In genomic region chr16:57512296-57513001, GRCh38 we compare ENCODE assay signal across 19 cellular contexts. TPM values are rescaled to one million over a fixed set of nuclear protein-coding genes. Genes with fewer than 3 reads are reported as not detected.
"Had no signal": no experiment of that assay in that cellular context is flagged by ENCODE, and none has a peak within 500 bp of the region (broad histone marks: within the 10 kb centered on the region; RNA-seq: fewer than 3 reads in every experiment).

No MANE protein-coding gene starts in this region.

- FAIRE-seq: TTC549 had no signal

- DNase-seq: activated CD4-positive, alpha-beta T cell treated with anti-CD3 and anti-CD28 coated beads, Interleukin-2, amount 10 ng/mL, durations not matched to agents 24 days and 14 days; activated CD4-positive, CD25-positive, alpha-beta regulatory T cell; activated CD8-positive, alpha-beta memory T cell treated with anti-CD3 and anti-CD28 coated beads, Interleukin-2, amount 50 U/mL, for 4 hours; activated CD8-positive, alpha-beta T cell treated with anti-CD3 and anti-CD28 coated beads, Interleukin-2, amount 10 ng/mL, durations not matched to agents 7 days and 5 days; activated effector memory CD4-positive, alpha-beta T cell treated with anti-CD3 and anti-CD28 coated beads, Interleukin-2, amount 50 U/mL, for 16 hours; activated T-cell treated with anti-CD3 and anti-CD28 coated beads, Interleukin-2, amount 50 U/mL, for 48 hours; dermis blood vessel endothelial cell; effector memory CD8-positive, alpha-beta T cell; foreskin melanocyte; naive B cell; SW 1271 had no signal

- H3K4me3 ChIP-seq: lung, smooth muscle cell had no signal

- H3K4me1 Mint-ChIP-seq: activated CD4-positive, alpha-beta T cell treated with anti-CD3 and anti-CD28 coated beads, Interleukin-2, amount 10 ng/mL, durations not matched to agents 24 days and 14 days had no signal

- H3K27me3 Mint-ChIP-seq: activated CD4-positive, alpha-beta T cell treated with anti-CD3 and anti-CD28 coated beads, Interleukin-2, amount 10 ng/mL, durations not matched to agents 24 days and 14 days; brain; stimulated activated naive CD8-positive, alpha-beta T cell treated with anti-CD3 and anti-CD28 coated beads, Interleukin-15, Interleukin-2, amounts not matched to agents 100 ng/mL and 50 ng/mL, for 24 hours had no signal

- H3K27ac Mint-ChIP-seq: activated CD4-positive, alpha-beta T cell treated with anti-CD3 and anti-CD28 coated beads, Interleukin-2, amount 10 ng/mL, durations not matched to agents 24 days and 14 days; activated CD8-positive, alpha-beta T cell treated with anti-CD3 and anti-CD28 coated beads, Interleukin-2, amount 10 ng/mL, durations not matched to agents 7 days and 5 days; activated naive CD4-positive, alpha-beta T cell treated with anti-CD3 and anti-CD28 coated beads, Interleukin-2, amount 50 U/mL, for 72 hours; effector memory CD8-positive, alpha-beta T cell; naive B cell; stimulated activated naive CD8-positive, alpha-beta T cell treated with anti-CD3 and anti-CD28 coated beads, Interleukin-15, Interleukin-2, amounts not matched to agents 100 ng/mL and 50 ng/mL, for 24 hours had no signal

- ATAC-seq: activated CD8-positive, alpha-beta T cell treated with anti-CD3 and anti-CD28 coated beads, Interleukin-2, amount 10 ng/mL, durations not matched to agents 7 days and 5 days; activated naive CD4-positive, alpha-beta T cell treated with anti-CD3 and anti-CD28 coated beads, Interleukin-2, amount 50 U/mL, for 72 hours; effector memory CD8-positive, alpha-beta T cell had no signal

- H3K36me3 Mint-ChIP-seq: activated naive CD4-positive, alpha-beta T cell treated with anti-CD3 and anti-CD28 coated beads, Interleukin-2, amount 50 U/mL, for 72 hours; brain had no signal

- H3K9me3 Mint-ChIP-seq: activated CD4-positive, alpha-beta T cell treated with anti-CD3 and anti-CD28 coated beads, Interleukin-2, amount 10 ng/mL, durations not matched to agents 24 days and 14 days; activated naive CD4-positive, alpha-beta T cell treated with anti-CD3 and anti-CD28 coated beads, Interleukin-2, amount 50 U/mL, for 72 hours; brain; effector memory CD8-positive, alpha-beta T cell; naive B cell; stimulated activated naive CD8-positive, alpha-beta T cell treated with anti-CD3 and anti-CD28 coated beads, Interleukin-15, Interleukin-2, amounts not matched to agents 100 ng/mL and 50 ng/mL, for 24 hours had no signal

- H3K27ac ChIP-seq: epithelial cell of prostate had no signal

- H3K4me3 Mint-ChIP-seq: activated CD4-positive, alpha-beta T cell treated with anti-CD3 and anti-CD28 coated beads, Interleukin-2, amount 10 ng/mL, durations not matched to agents 24 days and 14 days; activated CD8-positive, alpha-beta T cell treated with anti-CD3 and anti-CD28 coated beads, Interleukin-2, amount 10 ng/mL, durations not matched to agents 7 days and 5 days; brain; effector memory CD8-positive, alpha-beta T cell; naive B cell; stimulated activated naive CD8-positive, alpha-beta T cell treated with anti-CD3 and anti-CD28 coated beads, Interleukin-15, Interleukin-2, amounts not matched to agents 100 ng/mL and 50 ng/mL, for 24 hours had no signal

RNA-seq across cellular contexts. Expression of gene ADGRG5, which starts 30.0 kb away (rescaled TPM):
- total RNA-seq: dermis blood vessel endothelial cell, fibroblast of lung, smooth muscle cell had no signal
